Comparison of ENCODE assay signal across 1 cellular context in the genomic region with DNA sequence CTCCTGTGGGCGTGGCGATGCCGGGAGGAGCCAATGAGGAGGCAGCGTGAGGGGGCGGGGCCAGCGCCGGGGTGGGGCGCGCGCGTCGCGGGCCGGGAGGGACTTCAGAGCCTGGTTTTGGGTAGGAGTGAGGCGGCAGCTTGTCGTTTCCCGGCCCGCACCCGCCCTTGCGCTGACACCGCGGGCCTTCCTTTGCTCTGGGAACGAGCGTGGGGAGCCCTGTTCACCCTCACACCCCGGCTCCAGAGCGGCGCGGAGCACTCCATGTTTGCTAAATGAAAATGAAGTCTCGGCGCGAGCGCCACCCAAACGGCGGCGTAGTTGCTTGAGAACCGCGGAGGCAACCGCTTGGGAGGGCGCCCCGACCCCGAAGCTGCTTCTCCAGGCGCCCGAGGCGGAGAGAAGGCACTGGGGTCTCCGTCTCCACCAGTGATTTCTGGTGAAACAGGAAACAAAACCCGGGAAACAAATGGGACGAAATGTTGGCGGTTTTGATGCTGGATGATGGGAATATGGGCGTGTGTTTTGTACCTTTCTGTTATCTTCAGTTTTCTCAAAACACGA.
A peak's percentile ranks its signal among the peaks of the same experiment; 100 is the strongest.
TF ChIP-seq lines count a peak whose summit lies in the region.

No MANE protein-coding gene starts in this region.

TF ChIP-seq in HepG2, 621 proteins besides CTCF, POLR2A, EP300 and RAD21 (continued from another document):
- TF ChIP-seq, protein P1, sequence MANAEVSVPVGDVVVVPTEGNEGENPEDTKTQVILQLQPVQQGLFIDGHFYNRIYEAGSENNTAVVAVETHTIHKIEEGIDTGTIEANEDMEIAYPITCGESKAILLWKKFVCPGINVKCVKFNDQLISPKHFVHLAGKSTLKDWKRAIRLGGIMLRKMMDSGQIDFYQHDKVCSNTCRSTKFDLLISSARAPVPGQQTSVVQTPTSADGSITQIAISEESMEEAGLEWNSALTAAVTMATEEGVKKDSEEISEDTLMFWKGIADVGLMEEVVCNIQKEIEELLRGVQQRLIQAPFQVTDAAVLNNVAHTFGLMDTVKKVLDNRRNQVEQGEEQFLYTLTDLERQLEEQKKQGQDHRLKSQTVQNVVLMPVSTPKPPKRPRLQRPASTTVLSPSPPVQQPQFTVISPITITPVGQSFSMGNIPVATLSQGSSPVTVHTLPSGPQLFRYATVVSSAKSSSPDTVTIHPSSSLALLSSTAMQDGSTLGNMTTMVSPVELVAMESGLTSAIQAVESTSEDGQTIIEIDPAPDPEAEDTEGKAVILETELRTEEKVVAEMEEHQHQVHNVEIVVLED (CRISPR knock-in tag; IDR thresholded peaks at IDR 0.05; ENCODE audit: borderline replicate concordance) = peak; percentile 72; the same call in 1 of the 2 replicates
TF ChIP-seq in HepG2: peak in this region for 64.
